In the genomic region with DNA sequence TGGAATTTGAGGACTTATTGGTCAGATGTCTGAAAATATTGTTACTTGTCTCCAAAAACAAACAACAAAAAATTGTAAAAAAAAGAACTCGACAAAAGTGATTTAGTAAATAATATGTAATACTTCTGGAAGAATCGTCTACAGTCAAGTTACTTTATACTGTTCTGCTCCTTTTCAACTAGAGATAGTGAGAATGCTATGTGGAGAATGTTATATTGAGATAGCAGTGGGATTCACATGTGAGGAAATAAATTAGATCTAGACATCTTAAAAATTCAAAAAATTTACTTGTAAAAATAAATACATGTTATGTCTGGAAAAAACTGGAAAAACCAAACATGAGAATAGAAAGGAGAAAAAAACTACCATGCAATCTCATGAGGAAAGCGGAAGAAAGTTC, we compare ENCODE assay signal across 28 cellular contexts.
"Had no signal": no experiment of that assay in that cellular context is flagged by ENCODE, and none has a peak within 500 bp of the region (broad histone marks: within the 10 kb centered on the region; RNA-seq: fewer than 3 reads in every experiment).

No MANE protein-coding gene starts in this region.

- ATAC-seq: activated CD4-positive, alpha-beta T cell treated with anti-CD3 and anti-CD28 coated beads for 36 hours; activated CD8-positive, alpha-beta memory T cell treated with anti-CD3 and anti-CD28 coated beads, Interleukin-2, amount 10 ng/mL, durations not matched to agents 7 days and 5 days; activated CD8-positive, alpha-beta T cell treated with anti-CD3 and anti-CD28 coated beads, Interleukin-2, amount 10 ng/mL, durations not matched to agents 7 days and 5 days; activated naive CD4-positive, alpha-beta T cell treated with anti-CD3 and anti-CD28 coated beads, Interleukin-2, amount 50 U/mL, for 72 hours; activated T-helper 17 cell treated with anti-CD3 and anti-CD28 coated beads, Interleukin-2, amount 50 U/mL, for 72 hours; body of pancreas; gastrocnemius medialis; heart left ventricle had no signal

- H3K9me3 ChIP-seq: body of pancreas, colonic mucosa, esophagus squamous epithelium, gastrocnemius medialis, heart left ventricle had no signal

- H3K4me3 ChIP-seq: body of pancreas, colonic mucosa, esophagus squamous epithelium, gastrocnemius medialis, heart left ventricle had no signal

- H3K9me3 Mint-ChIP-seq: activated CD4-positive, alpha-beta memory T cell treated with anti-CD3 and anti-CD28 coated beads for 36 hours; activated CD4-positive, alpha-beta T cell treated with anti-CD3 and anti-CD28 coated beads, Interleukin-2, amount 10 ng/mL, durations not matched to agents 24 days and 14 days; activated naive CD4-positive, alpha-beta T cell treated with anti-CD3 and anti-CD28 coated beads, Interleukin-2, amount 10 ng/mL, durations not matched to agents 7 days and 5 days; activated naive CD4-positive, alpha-beta T cell treated with anti-CD3 and anti-CD28 coated beads, Interleukin-2, amount 50 U/mL, for 72 hours; activated naive CD8-positive, alpha-beta T cell treated with anti-CD3 and anti-CD28 coated beads, Interleukin-2, amount 10 ng/mL, durations not matched to agents 7 days and 5 days; activated T-helper 17 cell treated with anti-CD3 and anti-CD28 coated beads, Interleukin-2, amount 50 U/mL, for 72 hours had no signal

- H3K27ac Mint-ChIP-seq: activated CD4-positive, alpha-beta memory T cell treated with anti-CD3 and anti-CD28 coated beads for 36 hours; activated CD4-positive, alpha-beta T cell treated with anti-CD3 and anti-CD28 coated beads for 36 hours; activated CD4-positive, alpha-beta T cell treated with anti-CD3 and anti-CD28 coated beads, Interleukin-2, amount 10 ng/mL, durations not matched to agents 24 days and 14 days; activated CD8-positive, alpha-beta memory T cell treated with anti-CD3 and anti-CD28 coated beads, Interleukin-2, amount 10 ng/mL, durations not matched to agents 7 days and 5 days; activated naive CD4-positive, alpha-beta T cell treated with anti-CD3 and anti-CD28 coated beads, Interleukin-2, amount 50 U/mL, for 72 hours; activated naive CD8-positive, alpha-beta T cell treated with anti-CD3 and anti-CD28 coated beads, Interleukin-2, amount 10 ng/mL, durations not matched to agents 7 days and 5 days had no signal

- H3K4me1 Mint-ChIP-seq: activated CD4-positive, alpha-beta T cell treated with anti-CD3 and anti-CD28 coated beads for 36 hours had no signal

- H3K27me3 ChIP-seq: body of pancreas, colonic mucosa, esophagus squamous epithelium, gastrocnemius medialis, heart left ventricle had no signal

- H3K4me1 ChIP-seq: body of pancreas, colonic mucosa, esophagus squamous epithelium, gastrocnemius medialis, heart left ventricle had no signal

- H3K4me3 Mint-ChIP-seq: activated CD4-positive, alpha-beta memory T cell treated with anti-CD3 and anti-CD28 coated beads for 36 hours; activated CD4-positive, alpha-beta T cell treated with anti-CD3 and anti-CD28 coated beads for 36 hours; activated CD4-positive, alpha-beta T cell treated with anti-CD3 and anti-CD28 coated beads, Interleukin-2, amount 10 ng/mL, durations not matched to agents 24 days and 14 days; activated CD8-positive, alpha-beta memory T cell treated with anti-CD3 and anti-CD28 coated beads, Interleukin-2, amount 10 ng/mL, durations not matched to agents 7 days and 5 days; activated CD8-positive, alpha-beta T cell treated with anti-CD3 and anti-CD28 coated beads, Interleukin-2, amount 10 ng/mL, durations not matched to agents 7 days and 5 days; activated naive CD4-positive, alpha-beta T cell treated with anti-CD3 and anti-CD28 coated beads, Interleukin-2, amount 10 ng/mL, durations not matched to agents 7 days and 5 days; activated naive CD8-positive, alpha-beta T cell treated with anti-CD3 and anti-CD28 coated beads, Interleukin-2, amount 10 ng/mL, durations not matched to agents 7 days and 5 days; activated T-helper 17 cell treated with anti-CD3 and anti-CD28 coated beads, Interleukin-2, amount 50 U/mL, for 72 hours had no signal

- H3K36me3 ChIP-seq: colonic mucosa had no signal

- DNase-seq: activated CD4-positive, alpha-beta memory T cell treated with anti-CD3 and anti-CD28 coated beads for 36 hours; activated CD4-positive, alpha-beta T cell treated with anti-CD3 and anti-CD28 coated beads for 36 hours; activated CD4-positive, alpha-beta T cell treated with anti-CD3 and anti-CD28 coated beads, Interleukin-2, amount 10 ng/mL, durations not matched to agents 24 days and 14 days; activated CD4-positive, CD25-positive, alpha-beta regulatory T cell; activated CD4-positive, CD25-positive, alpha-beta regulatory T cell treated with anti-CD3 and anti-CD28 coated beads, Interleukin-2, amount 50 U/mL, for 72 hours; activated CD8-positive, alpha-beta memory T cell treated with anti-CD3 and anti-CD28 coated beads, Interleukin-2, amount 10 ng/mL, durations not matched to agents 7 days and 5 days; activated CD8-positive, alpha-beta memory T cell treated with anti-CD3 and anti-CD28 coated beads, Interleukin-2, amount 50 U/mL, for 4 hours; activated CD8-positive, alpha-beta T cell treated with anti-CD3 and anti-CD28 coated beads, Interleukin-2, amount 10 ng/mL, durations not matched to agents 7 days and 5 days; activated effector memory CD4-positive, alpha-beta T cell treated with anti-CD3 and anti-CD28 coated beads, Interleukin-2, amount 50 U/mL, for 16 hours; activated naive CD4-positive, alpha-beta T cell treated with anti-CD3 and anti-CD28 coated beads, Interleukin-2, amount 10 ng/mL, durations not matched to agents 7 days and 5 days; activated naive CD8-positive, alpha-beta T cell treated with anti-CD3 and anti-CD28 coated beads, Interleukin-2, amount 10 ng/mL, durations not matched to agents 7 days and 5 days; activated T-cell treated with anti-CD3 and anti-CD28 coated beads, Interleukin-2, amount 50 U/mL, for 1 hour; amygdala; aorta; body of pancreas; caudate nucleus; colonic mucosa; effector CD8-positive, alpha-beta T cell; esophagus squamous epithelium; foreskin fibroblast; gastrocnemius medialis; glutamatergic neuron; heart left ventricle; T-helper 1 cell; T-helper 2 cell had no signal

- H3K27me3 Mint-ChIP-seq: activated CD4-positive, alpha-beta memory T cell treated with anti-CD3 and anti-CD28 coated beads for 36 hours; activated CD4-positive, alpha-beta T cell treated with anti-CD3 and anti-CD28 coated beads for 36 hours; activated CD4-positive, alpha-beta T cell treated with anti-CD3 and anti-CD28 coated beads, Interleukin-2, amount 10 ng/mL, durations not matched to agents 24 days and 14 days; activated CD8-positive, alpha-beta memory T cell treated with anti-CD3 and anti-CD28 coated beads, Interleukin-2, amount 10 ng/mL, durations not matched to agents 7 days and 5 days; activated naive CD4-positive, alpha-beta T cell treated with anti-CD3 and anti-CD28 coated beads, Interleukin-2, amount 10 ng/mL, durations not matched to agents 7 days and 5 days; activated naive CD8-positive, alpha-beta T cell treated with anti-CD3 and anti-CD28 coated beads, Interleukin-2, amount 10 ng/mL, durations not matched to agents 7 days and 5 days; activated T-helper 17 cell treated with anti-CD3 and anti-CD28 coated beads, Interleukin-2, amount 50 U/mL, for 72 hours had no signal

- H3K27ac ChIP-seq: body of pancreas, colonic mucosa, epithelial cell of prostate, esophagus squamous epithelium, gastrocnemius medialis, heart left ventricle had no signal
